ENCODE assay signal across 8 cellular contexts in genomic region chr13:48595330-48596127, GRCh38. TPM values are rescaled to one million over a fixed set of nuclear protein-coding genes. Genes with fewer than 3 reads are reported as not detected.
DNase-seq lines count a peak whose midpoint lies in the region; ATAC-seq and TF ChIP-seq lines count a peak whose summit lies in the region.

No MANE protein-coding gene starts in this region.

- no peak overlapping the region for H3K4me2 ChIP-seq in OCI-LY7 (ENCODE audit: low read length)

- POLR2A ChIA-PET in OCI-LY7 (lab: Charles Lee), result interaction anchor here (0.6 to 2.1 kb wide), 2 partner anchors 14 to 52 kb away, joined by 3 to 4 read pairs; no protein-coding TSS in a partner anchor

- BruUV-seq in OCI-LY7 (replicated peaks; lab: Mats Ljungman, UMichigan), result no TSS peak

- no peaks in the 10 kb centered on the region for H3K27me3 ChIP-seq in prostate gland (replicated peaks; ENCODE audit: insufficient read depth)

- 72% methylated on average over 7 of the region's 7 CpGs for WGBS in prostate gland

- peak; percentile 3 to 23 (median 6) for DNase-seq in activated CD4-positive, CD25-positive, alpha-beta regulatory T cell (lab: John Stamatoyannopoulos, UW)
- DNase-seq in activated CD4-positive, CD25-positive, alpha-beta regulatory T cell treated with anti-CD3 and anti-CD28 coated beads, Interleukin-2, amount 50 U/mL, for 72 hours, result no peak
- DNase-seq in OCI-LY7 (ENCODE audit: low spot score), result peak; percentile 68
- peak; percentile 79 for DNase-seq in activated effector memory CD4-positive, alpha-beta T cell treated with anti-CD3 and anti-CD28 coated beads, Interleukin-2, amount 50 U/mL, for 16 hours
- peak; percentile 76 for DNase-seq in glomerular visceral epithelial cell (ENCODE audit: extremely low spot score)
- peak; percentile 42 for DNase-seq in prostate gland (ENCODE audit: low spot score)

- H3K9me3 ChIP-seq in OCI-LY7 (ENCODE audit: low read length) (no peaks in the 10 kb centered on the region), prostate gland (no peaks in the 10 kb centered on the region)

- no peaks in the 10 kb centered on the region for H3K4me1 ChIP-seq in OCI-LY7 (ENCODE audit: insufficient read depth, low read length, poor library complexity, severe bottlenecking)
- H3K4me1 ChIP-seq in prostate gland (replicated peaks), result no peaks in the 10 kb centered on the region

- TF ChIP-seq CTCF in OCI-LY7 (conservative IDR thresholded peaks at IDR 0.05; ENCODE audit: low read length) (peak; percentile 85), prostate gland (IDR thresholded peaks at IDR 0.05) (peak in 3 of 4 experiments; percentile 37 to 74 (median 68))

- H3K36me3 ChIP-seq in OCI-LY7 (ENCODE audit: insufficient read depth, low read length), result no peaks in the 10 kb centered on the region
- H3K36me3 ChIP-seq in prostate gland, result no peaks in the 10 kb centered on the region

- ATAC-seq in HG03039 (IDR thresholded peaks at IDR 0.05; ENCODE audit: unreplicated experiment) (peak; percentile 51), GM19467 (IDR thresholded peaks at IDR 0.05; ENCODE audit: unreplicated experiment) (no peak)

- TF ChIP-seq POLR2A in prostate gland (IDR thresholded peaks at IDR 0.05), result no peak

- no peak overlapping the region for H3K4me3 ChIP-seq in OCI-LY7 (ENCODE audit: low read depth, low read length, poor library complexity, severe bottlenecking)
- H3K4me3 ChIP-seq in prostate gland, result no peak overlapping the region

- 0 out of 2 replicates have a peak overlapping the region, but pooled peaks have one; percentile 12 for H2AFZ ChIP-seq in OCI-LY7 (ENCODE audit: low read length)

- CTCF ChIA-PET in OCI-LY7 (lab: Charles Lee; ENCODE audit: unreplicated experiment), result no interaction called here

- intact Hi-C loops in OCI-LY7 (cut with micrococcal nuclease; ENCODE audit: unreplicated experiment) (loop anchor here (1.0 kb wide), 1 partner anchor 174 kb away; no protein-coding TSS in a partner anchor), prostate gland (cut with DNase I) (no loop called here)

- no peaks in the 10 kb centered on the region for H3K79me2 ChIP-seq in OCI-LY7 (ENCODE audit: insufficient read depth, low read depth, low read length)

- no peaks in the 10 kb centered on the region for H3K9me2 ChIP-seq in OCI-LY7 (ENCODE audit: insufficient read depth, low read length)

- no peaks in the 10 kb centered on the region for H4K20me1 ChIP-seq in OCI-LY7 (ENCODE audit: insufficient read depth, low read length)

- H3K27ac ChIP-seq in OCI-LY7 (ENCODE audit: low read depth, low read length, poor library complexity, severe bottlenecking) (no peak overlapping the region), prostate gland (no peak overlapping the region)

RNA-seq across cellular contexts. Expression of gene CYSLTR2, which starts 58.2 kb away (rescaled TPM):
- total RNA-seq in OCI-LY7 (2014; rRNA removed; shearing (Covaris generic)), result 0.09 TPM in 1 of 2 replicates, not detected in the other
- not detected in 2 replicates for total RNA-seq in OCI-LY7 (2022)
- total RNA-seq in prostate gland, result under 1 TPM; 0.59 to 0.74 TPM
